Comparison of ENCODE assay signal across 2 cellular contexts in the genomic region with DNA sequence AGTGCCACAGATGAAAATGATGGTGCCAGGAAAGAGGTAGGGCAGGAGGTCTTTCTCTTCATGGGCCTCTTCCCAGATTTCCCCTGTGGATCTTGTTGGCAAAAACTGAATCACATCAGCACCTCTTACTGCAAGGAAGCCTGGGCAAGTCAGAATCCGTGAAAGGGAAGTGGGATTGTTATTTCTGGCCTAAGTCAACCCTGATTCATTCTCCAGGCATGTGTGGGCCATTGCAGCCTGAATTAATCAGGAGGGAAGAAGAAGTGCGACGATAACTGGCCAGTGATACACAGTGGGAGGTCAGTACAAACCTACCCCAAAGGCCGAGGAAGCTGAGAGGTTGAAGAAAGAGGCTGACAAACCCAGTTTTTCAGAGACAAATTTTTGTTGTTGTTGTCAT.
A peak's percentile ranks its signal among the peaks of the same experiment; 100 is the strongest.
TF ChIP-seq lines count a peak whose summit lies in the region.

No MANE protein-coding gene starts in this region.

TF ChIP-seq in A549, 52 proteins besides CTCF, POLR2A, EP300 and RAD21:
- TF ChIP-seq, protein P1, sequence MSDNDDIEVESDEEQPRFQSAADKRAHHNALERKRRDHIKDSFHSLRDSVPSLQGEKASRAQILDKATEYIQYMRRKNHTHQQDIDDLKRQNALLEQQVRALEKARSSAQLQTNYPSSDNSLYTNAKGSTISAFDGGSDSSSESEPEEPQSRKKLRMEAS (IDR thresholded peaks at IDR 0.05), result peak; percentile 55; the same call in 1 of the 2 replicates
- no peak for TF ChIP-seq FOSB (CRISPR knock-in tag; IDR thresholded peaks at IDR 0.05)
- TF ChIP-seq SREBF2 (IDR thresholded peaks at IDR 0.05), result no peak
- TF ChIP-seq CEBPB (IDR thresholded peaks at IDR 0.05), result no peak
- TF ChIP-seq KDM1A (IDR thresholded peaks at IDR 0.05; ENCODE audit: low read depth), result no peak
- TF ChIP-seq, protein P2, sequence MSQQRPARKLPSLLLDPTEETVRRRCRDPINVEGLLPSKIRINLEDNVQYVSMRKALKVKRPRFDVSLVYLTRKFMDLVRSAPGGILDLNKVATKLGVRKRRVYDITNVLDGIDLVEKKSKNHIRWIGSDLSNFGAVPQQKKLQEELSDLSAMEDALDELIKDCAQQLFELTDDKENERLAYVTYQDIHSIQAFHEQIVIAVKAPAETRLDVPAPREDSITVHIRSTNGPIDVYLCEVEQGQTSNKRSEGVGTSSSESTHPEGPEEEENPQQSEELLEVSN (IDR thresholded peaks at IDR 0.05; ENCODE audit: borderline replicate concordance, low read depth), result peak; percentile 63; the same call in 1 of the 2 replicates
- no peak for TF ChIP-seq RNF2 (IDR thresholded peaks at IDR 0.05; ENCODE audit: borderline replicate concordance, low read depth)
- no peak for TF ChIP-seq FOSL2 (IDR thresholded peaks at IDR 0.05)
- peak; percentile 40; the same call in 1 of the 2 replicates for TF ChIP-seq FOSL2 (CRISPR knock-in tag; IDR thresholded peaks at IDR 0.05)
- peak; percentile 41 for TF ChIP-seq JUNB (IDR thresholded peaks at IDR 0.05)
- TF ChIP-seq, protein P3, sequence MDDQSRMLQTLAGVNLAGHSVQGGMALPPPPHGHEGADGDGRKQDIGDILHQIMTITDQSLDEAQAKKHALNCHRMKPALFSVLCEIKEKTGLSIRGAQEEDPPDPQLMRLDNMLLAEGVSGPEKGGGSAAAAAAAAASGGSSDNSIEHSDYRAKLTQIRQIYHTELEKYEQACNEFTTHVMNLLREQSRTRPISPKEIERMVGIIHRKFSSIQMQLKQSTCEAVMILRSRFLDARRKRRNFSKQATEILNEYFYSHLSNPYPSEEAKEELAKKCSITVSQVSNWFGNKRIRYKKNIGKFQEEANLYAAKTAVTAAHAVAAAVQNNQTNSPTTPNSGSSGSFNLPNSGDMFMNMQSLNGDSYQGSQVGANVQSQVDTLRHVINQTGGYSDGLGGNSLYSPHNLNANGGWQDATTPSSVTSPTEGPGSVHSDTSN (IDR thresholded peaks at IDR 0.05), result no peak
- TF ChIP-seq, protein P4, sequence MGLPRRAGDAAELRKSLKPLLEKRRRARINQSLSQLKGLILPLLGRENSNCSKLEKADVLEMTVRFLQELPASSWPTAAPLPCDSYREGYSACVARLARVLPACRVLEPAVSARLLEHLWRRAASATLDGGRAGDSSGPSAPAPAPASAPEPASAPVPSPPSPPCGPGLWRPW (IDR thresholded peaks at IDR 0.05), result no peak
- TF ChIP-seq RARB (CRISPR knock-in tag; IDR thresholded peaks at IDR 0.05), result no peak
- no peak for TF ChIP-seq ZFP36 (IDR thresholded peaks at IDR 0.05; ENCODE audit: borderline replicate concordance, partially characterized antibody)

TF ChIP-seq in IMR-90, 13 proteins besides CTCF, POLR2A, EP300 and RAD21:
- TF ChIP-seq CEBPB (IDR thresholded peaks at IDR 0.05; ENCODE audit: low read depth, low read length), result 0 out of 2 replicates have a peak, but pooled peaks have one; percentile 23
- TF ChIP-seq FOS (IDR thresholded peaks at IDR 0.05; ENCODE audit: low read depth, low read length), result peak; percentile 59; the same call in 1 of the 2 replicates
- no peak for TF ChIP-seq RFX5 (IDR thresholded peaks at IDR 0.05; ENCODE audit: low read depth, low read length)
TF ChIP-seq in IMR-90: peak in this region for 2.
